In genomic region chr15:33126559-33127290, GRCh38 we compare ENCODE assay signal across 1 cellular context.
TF ChIP-seq lines count a peak whose summit lies in the region.

No MANE protein-coding gene starts in this region.

TF ChIP-seq in HEK293, 187 proteins besides CTCF, POLR2A, EP300 and RAD21 (continued from another document):
- TF ChIP-seq PRDM6 (tag by site-specific recombination; IDR thresholded peaks at IDR 0.05) (peak; percentile 96), PRDM10 (tag by site-specific recombination; IDR thresholded peaks at IDR 0.05) (peak; percentile 64), ZFHX2 (tag by site-specific recombination; conservative IDR thresholded peaks at IDR 0.05) (no peak), MZF1 (tag by site-specific recombination; IDR thresholded peaks at IDR 0.05; ENCODE audit: borderline replicate concordance) (peak; percentile 63; the same call in 1 of the 2 replicates), ZNF112 (tag by site-specific recombination; IDR thresholded peaks at IDR 0.05) (no peak), ZNF341 (tag by site-specific recombination; IDR thresholded peaks at IDR 0.05; ENCODE audit: low read depth) (peak; percentile 98), ZNF366 (tag by site-specific recombination; conservative IDR thresholded peaks at IDR 0.05) (peak; percentile 72), ZFP37 (tag by site-specific recombination; IDR thresholded peaks at IDR 0.05) (no peak), ZNF391 (tag by site-specific recombination; IDR thresholded peaks at IDR 0.05; ENCODE audit: borderline replicate concordance, low read depth) (no peak), AEBP2 (tag by site-specific recombination; IDR thresholded peaks at IDR 0.05; ENCODE audit: borderline replicate concordance) (no peak), ZNF626 (tag by site-specific recombination; IDR thresholded peaks at IDR 0.05) (0 out of 2 replicates have a peak, but pooled peaks have one; percentile 54), KLF17 (tag by site-specific recombination; IDR thresholded peaks at IDR 0.05) (0 out of 2 replicates have a peak, but pooled peaks have one; percentile 56), WT1 (tag by site-specific recombination; IDR thresholded peaks at IDR 0.05) (peak; percentile 83), ZNF449 (tag by site-specific recombination; IDR thresholded peaks at IDR 0.05) (no peak), MYNN (tag by site-specific recombination; IDR thresholded peaks at IDR 0.05; ENCODE audit: borderline replicate concordance) (no peak), ZNF133 (tag by site-specific recombination; IDR thresholded peaks at IDR 0.05) (no peak), ZNF555 (tag by site-specific recombination; conservative IDR thresholded peaks at IDR 0.05) (no peak), ZNF140 (tag by site-specific recombination; IDR thresholded peaks at IDR 0.05) (no peak)
TF ChIP-seq in HEK293: peak in this region for 61.
